Comparison of ENCODE assay signal across 24 cellular contexts in genomic region chr5:28214292-28214691, GRCh38.
"Had no signal": no experiment of that assay in that cellular context is flagged by ENCODE, and none has a peak within 500 bp of the region (broad histone marks: within the 10 kb centered on the region; RNA-seq: fewer than 3 reads in every experiment).

No MANE protein-coding gene starts in this region.

- DNase-seq: colonic mucosa; cortex of kidney; effector CD8-positive, alpha-beta T cell; effector memory CD8-positive, alpha-beta T cell; endodermal cell; erythroblast; esophagus squamous epithelium; foreskin fibroblast; foreskin melanocyte; gastrocnemius medialis; glutamatergic neuron; head of caudate nucleus; heart right ventricle; hippocampal formation; left cardiac atrium; left lung; left ventricle myocardium superior; lower lobe of right lung; mesenchymal stem cell; naive thymus-derived CD4-positive, alpha-beta T cell had no signal

- H3K27ac Mint-ChIP-seq: dendritic cell treated with granulocyte-macrophage colony-stimulating factor and Interleukin-4, amounts not matched to agents 40 ng/mL and 50 ng/mL, for 4 days; effector memory CD8-positive, alpha-beta T cell; endodermal cell; mesothelial cell of epicardium; naive thymus-derived CD4-positive, alpha-beta T cell had no signal

- H3K36me3 Mint-ChIP-seq: naive thymus-derived CD4-positive, alpha-beta T cell had no signal

- H3K4me1 ChIP-seq: colonic mucosa, esophagus squamous epithelium, gastrocnemius medialis, heart right ventricle, left lung, lower lobe of right lung had no signal

- H3K9me3 ChIP-seq: colonic mucosa, esophagus squamous epithelium, gastrocnemius medialis, lower lobe of right lung had no signal

- H3K4me1 Mint-ChIP-seq: endodermal cell had no signal

- H3K36me3 ChIP-seq: colonic mucosa, esophagus squamous epithelium, gastrocnemius medialis, heart right ventricle, left lung, lower lobe of right lung had no signal

- ATAC-seq: effector memory CD8-positive, alpha-beta T cell; esophagus mucosa; gastrocnemius medialis; heart right ventricle; left cardiac atrium; left lung; left ventricle myocardium superior; lower lobe of right lung; naive thymus-derived CD4-positive, alpha-beta T cell had no signal

- H3K4me3 ChIP-seq: colonic mucosa, esophagus squamous epithelium, gastrocnemius medialis, heart right ventricle, left lung, lower lobe of right lung had no signal

- H3K27me3 ChIP-seq: colonic mucosa, esophagus squamous epithelium, gastrocnemius medialis, heart right ventricle, left lung had no signal

- H3K27me3 Mint-ChIP-seq: dendritic cell treated with granulocyte-macrophage colony-stimulating factor and Interleukin-4, amounts not matched to agents 40 ng/mL and 50 ng/mL, for 4 days; effector memory CD8-positive, alpha-beta T cell; naive thymus-derived CD4-positive, alpha-beta T cell had no signal

- H3K4me3 Mint-ChIP-seq: dendritic cell treated with granulocyte-macrophage colony-stimulating factor and Interleukin-4, amounts not matched to agents 40 ng/mL and 50 ng/mL, for 4 days; effector memory CD8-positive, alpha-beta T cell; endodermal cell; mesothelial cell of epicardium; naive thymus-derived CD4-positive, alpha-beta T cell had no signal

- H3K27ac ChIP-seq: colonic mucosa, epithelial cell of prostate, esophagus squamous epithelium, gastrocnemius medialis, heart right ventricle, left lung, lower lobe of right lung had no signal
